Comparison of ENCODE assay signal across 10 cellular contexts in the genomic region with DNA sequence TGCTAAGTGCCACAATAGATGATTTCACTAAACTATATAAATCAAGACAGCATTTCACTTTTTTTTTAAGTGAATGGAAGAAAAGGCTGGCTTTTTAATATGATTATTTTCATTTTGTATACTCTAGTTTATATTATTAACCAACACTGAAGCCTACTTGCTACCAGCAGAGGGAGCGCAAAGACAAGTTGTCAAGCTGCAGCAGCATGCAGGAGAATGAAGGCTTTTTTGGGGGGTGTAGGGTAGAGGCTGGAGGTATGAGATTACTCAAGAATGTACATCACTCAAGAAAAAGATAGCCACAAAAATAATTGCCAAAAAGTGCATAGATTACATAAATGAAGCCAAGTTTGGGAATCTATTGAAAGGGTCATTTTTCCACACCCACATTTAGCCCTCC.
A peak's percentile ranks its signal among the peaks of the same experiment; 100 is the strongest.
DNase-seq lines count a peak whose midpoint lies in the region; ATAC-seq, FAIRE-seq and TF ChIP-seq lines count a peak whose summit lies in the region.
"Had no signal": no experiment of that assay in that cellular context is flagged by ENCODE, and none has a peak within 500 bp of the region (broad histone marks: within the 10 kb centered on the region; RNA-seq: fewer than 3 reads in every experiment).

No MANE protein-coding gene starts in this region.

- peaks cover 2% of the 10 kb centered on the region for H3K9me3 Mint-ChIP-seq in chondrocyte (ENCODE audit: low read depth)
- H3K9me3 Mint-ChIP-seq: stimulated activated naive CD8-positive, alpha-beta T cell treated with anti-CD3 and anti-CD28 coated beads, Interleukin-15, amount 100 ng/mL, for 72 hours had no signal

- intact Hi-C loops in pancreas (cut with DNase I) = loop anchor here in 1 of 3 donors (10.0 kb wide), 1 partner anchor 553 kb away; no protein-coding TSS in a partner anchor

- no peaks in the 10 kb centered on the region for H3K4me1 Mint-ChIP-seq in chondrocyte (ENCODE audit: low read depth)
- H3K4me1 Mint-ChIP-seq: memory B cell; stimulated activated naive CD8-positive, alpha-beta T cell treated with anti-CD3 and anti-CD28 coated beads, Interleukin-15, amount 100 ng/mL, for 72 hours had no signal

- H3K4me3 Mint-ChIP-seq in chondrocyte (ENCODE audit: unreplicated experiment) = no peak overlapping the region
- H3K4me3 Mint-ChIP-seq: memory B cell; stimulated activated naive CD8-positive, alpha-beta T cell treated with anti-CD3 and anti-CD28 coated beads, Interleukin-15, amount 100 ng/mL, for 72 hours had no signal

- no peak overlapping the region for H3K27ac Mint-ChIP-seq in chondrocyte (ENCODE audit: unreplicated experiment)
- H3K27ac Mint-ChIP-seq: memory B cell; stimulated activated naive CD8-positive, alpha-beta T cell treated with anti-CD3 and anti-CD28 coated beads, Interleukin-15, amount 100 ng/mL, for 72 hours had no signal

- H3K27ac ChIP-seq in pancreas = no peak overlapping the region

- H3K36me3 ChIP-seq in pancreas = no peaks in the 10 kb centered on the region
- H3K36me3 ChIP-seq in MG63 = no peaks in the 10 kb centered on the region

- peak; percentile 68 for FAIRE-seq in pancreas (lab: Jason Lieb, UNC)

- ATAC-seq in pancreas (no peak), GM19395 (IDR thresholded peaks at IDR 0.05; ENCODE audit: unreplicated experiment) (no peak), GM21825 (IDR thresholded peaks at IDR 0.05; ENCODE audit: unreplicated experiment) (no peak)
- ATAC-seq: stimulated activated naive CD8-positive, alpha-beta T cell treated with anti-CD3 and anti-CD28 coated beads, Interleukin-15, amount 100 ng/mL, for 72 hours had no signal

- WGBS in pancreas, 2 donors = 6 to 21% methylated on average over 1 of the region's 1 CpG

- H3K27me3 ChIP-seq in pancreas (peaks cover 0 to 9% (median 3%) of the 10 kb centered on the region in 4 donors), MG63 (no peaks in the 10 kb centered on the region)

- H3K9me3 ChIP-seq in pancreas = no peaks in the 10 kb centered on the region
- H3K9me3 ChIP-seq in MG63 = no peaks in the 10 kb centered on the region

- H3K4me3 ChIP-seq in LNCaP clone FGC (ENCODE audit: low read depth, low read length) (no peak overlapping the region), pancreas (no peak overlapping the region), MG63 (no peak overlapping the region)

- H3K36me3 Mint-ChIP-seq in chondrocyte (ENCODE audit: low read depth) = no peaks in the 10 kb centered on the region
- H3K36me3 Mint-ChIP-seq: memory B cell had no signal

- DNase-seq in NCI-H146 (lab: John Stamatoyannopoulos, UW) (peak; percentile 1), NCI-H146 treated with DMSO at 0.1 percent for 48 hours (lab: John Stamatoyannopoulos, UW; ENCODE audit: unreplicated experiment) (no peak), LNCaP clone FGC (ENCODE audit: low read depth) (no peak), chondrocyte (ENCODE audit: low spot score) (no peak), pancreas (peak in 2 of 6 donors; percentile 10 to 15), MG63 (no peak)

- peak; percentile 74 for TF ChIP-seq CTCF in LNCaP clone FGC (IDR thresholded peaks at IDR 0.05; ENCODE audit: control insufficient read depth, extremely low read depth, insufficient read depth)
- peak; percentile 72 for TF ChIP-seq CTCF in chondrocyte (IDR thresholded peaks at IDR 0.05)
- peak in 2 of 4 donors; percentile 18 to 23 for TF ChIP-seq CTCF in pancreas (IDR thresholded peaks at IDR 0.05)

- H3K27me3 Mint-ChIP-seq in chondrocyte (ENCODE audit: low read depth) = no peaks in the 10 kb centered on the region
- H3K27me3 Mint-ChIP-seq: memory B cell; stimulated activated naive CD8-positive, alpha-beta T cell treated with anti-CD3 and anti-CD28 coated beads, Interleukin-15, amount 100 ng/mL, for 72 hours had no signal

- no peaks in the 10 kb centered on the region for H3K4me1 ChIP-seq in pancreas
